In genomic region chr19:8580710-8581281, GRCh38 we compare ENCODE assay signal across 8 cellular contexts. TPM values are rescaled to one million over a fixed set of nuclear protein-coding genes. Genes with fewer than 3 reads are reported as not detected.
DNase-seq lines count a peak whose midpoint lies in the region; ATAC-seq, FAIRE-seq and TF ChIP-seq lines count a peak whose summit lies in the region.

No MANE protein-coding gene starts in this region.

- ATAC-seq in gastroesophageal sphincter, result peak; percentile 68
- ATAC-seq in pancreas, result peak; percentile 68 to 84 (median 76)
- ATAC-seq in upper lobe of left lung (ENCODE audit: low FRiP score in 2 of 2), result peak; percentile 83 to 85
- ATAC-seq in GM18858 (IDR thresholded peaks at IDR 0.05; ENCODE audit: unreplicated experiment), result no peak

- CTCF ChIA-PET in GM10248 (lab: Yijun Ruan, JAX), result interaction anchor here (0.7 to 7.5 kb wide), 35 partner anchors 8 to 311 kb away, joined by 3 to 72 read pairs (median 5); partner anchors contain the start of genes MARCHF2 and ZNF414

- TF ChIP-seq CTCF in GM10248 (IDR thresholded peaks at IDR 0.05; ENCODE audit: control extremely low read depth, extremely low read depth, low read depth, missing control alignments) (peak; percentile 100), gastroesophageal sphincter (IDR thresholded peaks at IDR 0.05) (peak in 3 of 4 experiments; percentile 97 to 99 (median 99)), pancreas (IDR thresholded peaks at IDR 0.05) (peak; percentile 99), upper lobe of left lung (IDR thresholded peaks at IDR 0.05) (peak; percentile 99 to 100 (median 99))

- H3K9me3 ChIP-seq in SJSA1 (replicated peaks) (no peaks in the 10 kb centered on the region), gastroesophageal sphincter (no peaks in the 10 kb centered on the region), pancreas (no peaks in the 10 kb centered on the region), upper lobe of left lung (no peaks in the 10 kb centered on the region)

- H3K36me3 ChIP-seq in SJSA1 (no peaks in the 10 kb centered on the region), gastroesophageal sphincter (peaks cover 0 to 29% of the 10 kb centered on the region in 2 donors), pancreas (no peaks in the 10 kb centered on the region), upper lobe of left lung (peaks cover 0 to 21% (median 4%) of the 10 kb centered on the region in 4 donors)

- intact Hi-C loops in pancreas (cut with DNase I), result loop anchor here in 1 of 3 donors (10.0 kb wide), 1 partner anchor 226 kb away; no protein-coding TSS in a partner anchor

- H3K27ac ChIP-seq in SJSA1, result no peak overlapping the region
- H3K27ac ChIP-seq in gastroesophageal sphincter, result no peak overlapping the region
- H3K27ac ChIP-seq in pancreas, result no peak overlapping the region
- peak overlapping the region in 2 of 4 donors; percentile 15 to 47 for H3K27ac ChIP-seq in upper lobe of left lung

- peak; percentile 89 for TF ChIP-seq RAD21 in Ishikawa (IDR thresholded peaks at IDR 0.05; ENCODE audit: low read depth)

- 0 to 10% methylated on average over 5 to 6 of the region's 21 CpGs for WGBS in gastroesophageal sphincter (ENCODE audit: low coverage in 1 of 2), 2 donors
- 3 to 5% methylated on average over 19 to 21 of the region's 21 CpGs for WGBS in pancreas, 2 donors
- WGBS in upper lobe of left lung, 2 donors, result 5 to 10% methylated on average over 7 to 16 of the region's 21 CpGs

- TF ChIP-seq POLR2A in gastroesophageal sphincter (IDR thresholded peaks at IDR 0.05) (no peak), upper lobe of left lung (IDR thresholded peaks at IDR 0.05) (no peak)

- H3K4me1 ChIP-seq in SJSA1 (replicated peaks) (peaks cover 25% of the 10 kb centered on the region), gastroesophageal sphincter (peaks cover 0 to 28% (median 3%) of the 10 kb centered on the region in 3 donors), pancreas (no peaks in the 10 kb centered on the region), upper lobe of left lung (peaks cover 22 to 42% (median 34%) of the 10 kb centered on the region in 4 donors)

- H3K27me3 ChIP-seq in SJSA1 (replicated peaks), result no peaks in the 10 kb centered on the region
- H3K27me3 ChIP-seq in gastroesophageal sphincter, result peaks cover 47% of the 10 kb centered on the region
- H3K27me3 ChIP-seq in pancreas, result peaks cover 0 to 5% (median 0%) of the 10 kb centered on the region in 4 donors
- H3K27me3 ChIP-seq in upper lobe of left lung, result no peaks in the 10 kb centered on the region

- POLR2A ChIA-PET in GM10248 (lab: Yijun Ruan, JAX), result interaction anchor here (0.6 kb wide), 1 partner anchor 228 kb away, joined by 4 read pairs; no protein-coding TSS in a partner anchor

- TF ChIP-seq EP300 in Ishikawa (IDR thresholded peaks at IDR 0.05; ENCODE audit: borderline replicate concordance) (no peak), gastroesophageal sphincter (IDR thresholded peaks at IDR 0.05) (no peak), upper lobe of left lung (IDR thresholded peaks at IDR 0.05) (no peak)

- DNase-seq in GM10248 (ENCODE audit: extremely low spot score) (peak; percentile 86), SJSA1 (ENCODE audit: low read depth in 1 of 2, low spot score in 2 of 2) (peak; percentile 87), pancreas (peak; percentile 59 to 88 (median 78)), upper lobe of left lung (peak; percentile 90 to 95)
- DNase-seq in activated effector memory CD4-positive, alpha-beta T cell treated with anti-CD3 and anti-CD28 coated beads, Interleukin-2, amount 50 U/mL, for 16 hours, result peak; percentile 94

- no peak overlapping the region for H3K4me3 ChIP-seq in SJSA1
- no peak overlapping the region for H3K4me3 ChIP-seq in gastroesophageal sphincter
- H3K4me3 ChIP-seq in pancreas, result no peak overlapping the region
- H3K4me3 ChIP-seq in upper lobe of left lung, result no peak overlapping the region

- no peak for FAIRE-seq in pancreas (lab: Jason Lieb, UNC)

TF ChIP-seq in Ishikawa, 13 proteins besides CTCF, POLR2A, EP300 and RAD21:
- TF ChIP-seq MAX (IDR thresholded peaks at IDR 0.05), result no peak
- TF ChIP-seq FOXM1 (IDR thresholded peaks at IDR 0.05; ENCODE audit: borderline replicate concordance, low read depth), result no peak
- TF ChIP-seq CEBPB (IDR thresholded peaks at IDR 0.05), result no peak
- no peak for TF ChIP-seq REST (IDR thresholded peaks at IDR 0.05; ENCODE audit: low read depth)
- 0 out of 2 replicates have a peak, but pooled peaks have one; percentile 42 for TF ChIP-seq ZBTB7A (IDR thresholded peaks at IDR 0.05; ENCODE audit: low read depth)
- 0 out of 2 replicates have a peak, but pooled peaks have one; percentile 23 for TF ChIP-seq YY1 (IDR thresholded peaks at IDR 0.05; ENCODE audit: low read depth)
- TF ChIP-seq TAF1 (IDR thresholded peaks at IDR 0.05; ENCODE audit: low read depth), result no peak
- TF ChIP-seq TCF12 (IDR thresholded peaks at IDR 0.05; ENCODE audit: low read depth), result no peak
- no peak for TF ChIP-seq CREB1 (IDR thresholded peaks at IDR 0.05; ENCODE audit: low read depth)
- no peak for TF ChIP-seq TEAD4 (IDR thresholded peaks at IDR 0.05)
- TF ChIP-seq, protein P1, sequence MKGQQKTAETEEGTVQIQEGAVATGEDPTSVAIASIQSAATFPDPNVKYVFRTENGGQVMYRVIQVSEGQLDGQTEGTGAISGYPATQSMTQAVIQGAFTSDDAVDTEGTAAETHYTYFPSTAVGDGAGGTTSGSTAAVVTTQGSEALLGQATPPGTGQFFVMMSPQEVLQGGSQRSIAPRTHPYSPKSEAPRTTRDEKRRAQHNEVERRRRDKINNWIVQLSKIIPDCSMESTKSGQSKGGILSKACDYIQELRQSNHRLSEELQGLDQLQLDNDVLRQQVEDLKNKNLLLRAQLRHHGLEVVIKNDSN (IDR thresholded peaks at IDR 0.05), result no peak
- no peak for TF ChIP-seq NFIC (IDR thresholded peaks at IDR 0.05)

RNA-seq across cellular contexts. Expression of gene MYO1F, which starts 3.6 kb away (rescaled TPM):
- total RNA-seq in SJSA1 (2014; rRNA removed; shearing (Covaris generic)), result 0.37 and 0.94 TPM in 2 replicates
- total RNA-seq in gastroesophageal sphincter (10 to 100 TPM in 2 of 4 donors, 1 to 10 TPM in 2; 5.4 to 41.5 (median 10.3) TPM), pancreas (10 to 100 TPM in 2 of 6 donors, 1 to 10 TPM in 4; 1.2 to 21.3 (median 4.8) TPM), upper lobe of left lung (100 to 1,000 TPM in 4 of 6 donors, 10 to 100 TPM in 2; 47.3 to 246 (median 127) TPM)
- 1 to 10 TPM; 1.9 to 7.5 TPM for polyA plus RNA-seq in pancreas

RNA-seq across cellular contexts. Expression of gene ADAMTS10, which starts 29.7 kb away (rescaled TPM):
- 6.0 and 6.3 TPM in 2 replicates for total RNA-seq in SJSA1 (2014; rRNA removed; shearing (Covaris generic))
- total RNA-seq in gastroesophageal sphincter, result 10 to 100 TPM; 15.7 to 45.3 (median 22.8) TPM
- 10 to 100 TPM in 4 of 6 donors, 1 to 10 TPM in 2; 6.7 to 45.2 (median 15.7) TPM for total RNA-seq in pancreas
- 100 to 1,000 TPM in 1 of 2 donors, 10 to 100 TPM in 1; 46.6 to 106 TPM for polyA plus RNA-seq in pancreas
- 100 to 1,000 TPM in 1 of 6 donors, 10 to 100 TPM in 5; 11.9 to 103 (median 19.8) TPM for total RNA-seq in upper lobe of left lung

RNA-seq across cellular contexts. Expression of gene NFILZ, which starts 49.6 kb away (rescaled TPM):
- total RNA-seq in SJSA1 (2014; rRNA removed; shearing (Covaris generic)), result not detected in 2 replicates
- not detected for total RNA-seq in gastroesophageal sphincter
- not detected for total RNA-seq in pancreas
- polyA plus RNA-seq in pancreas, result not detected
- not detected for total RNA-seq in upper lobe of left lung
